ENCODE assay signal across 8 cellular contexts in the genomic region with DNA sequence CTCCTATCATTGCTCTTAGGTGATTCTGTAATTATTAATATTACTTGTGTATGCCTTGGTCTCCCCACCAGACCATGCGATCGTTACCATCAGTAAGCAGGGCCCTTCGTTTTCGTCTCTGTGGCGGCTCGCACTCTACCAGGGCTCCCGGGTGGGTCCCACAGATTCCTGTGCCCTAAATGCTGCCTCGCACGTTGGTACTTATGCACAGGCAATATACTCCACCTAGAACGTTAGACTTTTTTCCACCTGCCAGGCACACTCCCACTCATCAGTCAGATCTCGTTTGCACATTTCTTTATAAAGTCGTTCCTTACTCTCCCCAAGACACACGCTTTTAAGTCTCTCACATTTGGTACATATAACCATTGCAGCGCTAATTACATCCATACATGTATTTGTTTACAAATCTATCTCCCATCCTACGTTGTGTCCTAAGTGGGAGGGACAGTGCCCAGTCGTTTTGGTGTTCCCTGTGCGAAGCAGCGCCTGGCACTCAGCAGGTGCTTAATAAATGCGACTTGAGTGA. TPM values are rescaled to one million over a fixed set of nuclear protein-coding genes. Genes with fewer than 3 reads are reported as not detected.
DNase-seq lines count a peak whose midpoint lies in the region; ATAC-seq and TF ChIP-seq lines count a peak whose summit lies in the region.

No MANE protein-coding gene starts in this region.

- H3K27me3 Mint-ChIP-seq in IgD-negative memory B cell (no peaks in the 10 kb centered on the region), chondrocyte (ENCODE audit: low read depth) (no peaks in the 10 kb centered on the region)
- no peaks in the 10 kb centered on the region for H3K27me3 Mint-ChIP-seq in naive thymus-derived CD4-positive, alpha-beta T cell

- H3K4me3 Mint-ChIP-seq in IgD-negative memory B cell (peak overlapping the region; percentile 86 to 98 (median 95)), chondrocyte (ENCODE audit: unreplicated experiment) (peak overlapping the region; percentile 88)
- peak overlapping the region; percentile 91 to 98 (median 92) for H3K4me3 Mint-ChIP-seq in naive thymus-derived CD4-positive, alpha-beta T cell

- peak overlapping the region in 1 of 3 donors; percentile 88 for H3K27ac Mint-ChIP-seq in IgD-negative memory B cell
- H3K27ac Mint-ChIP-seq in chondrocyte (ENCODE audit: unreplicated experiment): peak overlapping the region; percentile 71
- H3K27ac Mint-ChIP-seq in naive thymus-derived CD4-positive, alpha-beta T cell: peak overlapping the region; percentile 69 to 97 (median 83)

- H3K36me3 Mint-ChIP-seq in IgD-negative memory B cell (no peaks in the 10 kb centered on the region), chondrocyte (ENCODE audit: low read depth) (peaks cover 6% of the 10 kb centered on the region)
- H3K36me3 Mint-ChIP-seq in naive thymus-derived CD4-positive, alpha-beta T cell: peaks cover 0 to 13% (median 0%) of the 10 kb centered on the region in 5 donors

- peak overlapping the region; percentile 89 for H3K4me3 ChIP-seq in AG10803 (ENCODE audit: low read length)
- peak overlapping the region; percentile 63 for H3K4me3 ChIP-seq in naive thymus-derived CD4-positive, alpha-beta T cell (ENCODE audit: low read length)

- H3K9me3 Mint-ChIP-seq in IgD-negative memory B cell (no peaks in the 10 kb centered on the region), chondrocyte (ENCODE audit: low read depth) (no peaks in the 10 kb centered on the region)
- no peaks in the 10 kb centered on the region for H3K9me3 Mint-ChIP-seq in naive thymus-derived CD4-positive, alpha-beta T cell

- H3K4me1 Mint-ChIP-seq in IgD-negative memory B cell (peaks cover 17 to 31% (median 23%) of the 10 kb centered on the region in 3 donors), chondrocyte (ENCODE audit: low read depth) (peaks cover 31% of the 10 kb centered on the region)
- peaks cover 28 to 46% (median 35%) of the 10 kb centered on the region in 7 donors for H3K4me1 Mint-ChIP-seq in naive thymus-derived CD4-positive, alpha-beta T cell

- CTCF ChIA-PET in naive thymus-derived CD4-positive, alpha-beta T cell (lab: Charles Lee): no interaction called here

- H3K4me1 ChIP-seq in naive thymus-derived CD4-positive, alpha-beta T cell (ENCODE audit: control insufficient read depth in 2 of 2, insufficient read depth in 2 of 2, low read length in 2 of 2): peaks cover 9 to 16% of the 10 kb centered on the region in 2 donors

- H3K27ac ChIP-seq in naive thymus-derived CD4-positive, alpha-beta T cell (ENCODE audit: low read depth, low read length): peak overlapping the region; percentile 60

- no peak for ATAC-seq in naive thymus-derived CD4-positive, alpha-beta T cell
- ATAC-seq in HG03039 (IDR thresholded peaks at IDR 0.05; ENCODE audit: unreplicated experiment): no peak

- POLR2A ChIA-PET in naive thymus-derived CD4-positive, alpha-beta T cell (lab: Charles Lee): no interaction called here

- TF ChIP-seq CTCF in AG10803 (conservative IDR thresholded peaks at IDR 0.05; ENCODE audit: low read length) (no peak), chondrocyte (IDR thresholded peaks at IDR 0.05) (no peak)

- H3K27me3 ChIP-seq in naive thymus-derived CD4-positive, alpha-beta T cell (ENCODE audit: control insufficient read depth in 2 of 2, insufficient read depth in 2 of 2, low read length in 2 of 2): no peaks in the 10 kb centered on the region

- intact Hi-C loops in naive thymus-derived CD4-positive, alpha-beta T cell (cut with micrococcal nuclease): loop anchor here in 1 of 2 donors (1.0 to 5.0 kb wide), 3 partner anchors 242 to 370 kb away; partner anchors contain the start of genes CRIM1 and STRN

- no peaks in the 10 kb centered on the region for H3K9me3 ChIP-seq in naive thymus-derived CD4-positive, alpha-beta T cell (ENCODE audit: control insufficient read depth in 2 of 3, low read length in 3 of 3)

- H3K36me3 ChIP-seq in naive thymus-derived CD4-positive, alpha-beta T cell (ENCODE audit: control insufficient read depth in 2 of 3, insufficient read depth in 3 of 3, low read length in 3 of 3): peaks cover 0 to 4% (median 0%) of the 10 kb centered on the region in 3 experiments

- no peak for DNase-seq in AG10803 (ENCODE audit: low read depth)
- DNase-seq in chondrocyte (ENCODE audit: low spot score): no peak
- DNase-seq in naive thymus-derived CD4-positive, alpha-beta T cell: peak in 1 of 9 donors; percentile 3
- DNase-seq in activated CD4-positive, alpha-beta T cell treated with anti-CD3 and anti-CD28 coated beads for 1 hour: no peak
- no peak for DNase-seq in LoVo (ENCODE audit: low spot score)
- no peak for DNase-seq in effector CD8-positive, alpha-beta T cell (lab: John Stamatoyannopoulos, UW)

RNA-seq across cellular contexts. Expression of gene FEZ2, which starts 0.9 kb away (rescaled TPM):
- 2.3 TPM for polyA plus RNA-seq in IgD-negative memory B cell
- 46.8 to 49.8 TPM (median 47.0 TPM) in 3 replicates for total RNA-seq in chondrocyte
- total RNA-seq in naive thymus-derived CD4-positive, alpha-beta T cell: 10 to 100 TPM; 11.2 to 21.9 (median 14.0) TPM
- polyA plus RNA-seq in naive thymus-derived CD4-positive, alpha-beta T cell: 1 to 10 TPM; 1.7 to 2.9 TPM
